In the genomic region with DNA sequence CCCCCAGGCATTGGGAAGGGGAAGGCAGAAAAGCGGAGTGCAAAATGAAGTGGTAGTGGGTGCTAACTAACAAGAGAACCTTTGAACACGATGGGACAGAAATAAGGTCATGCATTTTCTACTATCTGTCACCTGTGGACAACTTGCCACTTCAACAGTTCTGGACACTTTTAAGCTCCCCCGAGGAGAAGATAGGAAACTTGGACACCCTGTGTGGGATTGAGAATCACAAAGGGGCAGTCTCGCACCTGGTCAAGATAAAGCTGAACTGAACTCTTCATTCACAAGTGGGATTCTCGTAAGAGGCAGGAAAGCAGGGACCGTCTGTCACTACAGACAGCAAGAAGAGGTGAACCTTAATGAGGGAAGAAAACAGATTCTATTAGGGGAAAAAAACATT, we compare ENCODE assay signal across 18 cellular contexts. TPM values are rescaled to one million over a fixed set of nuclear protein-coding genes. Genes with fewer than 3 reads are reported as not detected.
DNase-seq lines count a peak whose midpoint lies in the region; ATAC-seq and TF ChIP-seq lines count a peak whose summit lies in the region.
"Had no signal": no experiment of that assay in that cellular context is flagged by ENCODE, and none has a peak within 500 bp of the region (broad histone marks: within the 10 kb centered on the region; RNA-seq: fewer than 3 reads in every experiment).

No MANE protein-coding gene starts in this region.

- H3K27ac Mint-ChIP-seq in activated naive CD8-positive, alpha-beta T cell, result peak overlapping the region; percentile 98

- H3K4me1 Mint-ChIP-seq in activated naive CD8-positive, alpha-beta T cell (ENCODE audit: low read depth), result peaks cover 78% of the 10 kb centered on the region

- intact Hi-C loops in spleen (cut with DNase I; ENCODE audit: low total_unique reads), result no loop called here

- peaks cover 7% of the 10 kb centered on the region for H3K9me3 Mint-ChIP-seq in activated naive CD8-positive, alpha-beta T cell (ENCODE audit: low read depth)

- H3K4me3 Mint-ChIP-seq in activated naive CD8-positive, alpha-beta T cell, result peak overlapping the region; percentile 91

- WGBS in spleen, 5 donors, result 61 to 75% (median 70%) methylated on average over 6 of the region's 6 CpGs

- H3K9me3 ChIP-seq in spleen, result peaks cover 0 to 6% (median 0%) of the 10 kb centered on the region in 8 donors
- H3K9me3 ChIP-seq: mucosa of descending colon, tibial artery had no signal

- peak; percentile 68 for DNase-seq in activated CD8-positive, alpha-beta memory T cell treated with anti-CD3 and anti-CD28 coated beads for 24 hours
- DNase-seq in activated CD8-positive, alpha-beta memory T cell treated with anti-CD3 and anti-CD28 coated beads, Interleukin-2, amount 50 U/mL, for 4 hours, result no peak
- DNase-seq in spleen, result no peak
- DNase-seq in GOT3 (lab: John Stamatoyannopoulos, UW), result no peak
- DNase-seq in left lobe of liver (ENCODE audit: low spot score), result no peak
- DNase-seq: activated CD4-positive, CD25-positive, alpha-beta regulatory T cell; mucosa of descending colon; NCI-H1092 treated with DMSO at 0.1 percent for 48 hours; NCI-H82; stimulated activated CD4-positive, alpha-beta T cell treated with anti-CD3 and anti-CD28 coated beads, Interleukin-4, amount 100 ng/mL, for 24 hours; tibial artery had no signal

- peaks cover 17% of the 10 kb centered on the region for H3K36me3 Mint-ChIP-seq in activated naive CD8-positive, alpha-beta T cell

- no peaks in the 10 kb centered on the region for H3K36me3 ChIP-seq in spleen
- H3K36me3 ChIP-seq: tibial artery had no signal

- no peak for TF ChIP-seq POLR2A in spleen (IDR thresholded peaks at IDR 0.05)

- no peaks in the 10 kb centered on the region for H3K27me3 ChIP-seq in spleen (replicated peaks in 1 of 7)
- H3K27me3 ChIP-seq: tibial artery had no signal

- TF ChIP-seq CTCF in spleen (IDR thresholded peaks at IDR 0.05 in 8 of 11, conservative IDR thresholded peaks at IDR 0.05 in 3 of 11), result no peak

- H3K4me1 ChIP-seq in spleen, result peaks cover 0 to 6% (median 0%) of the 10 kb centered on the region in 6 donors
- H3K4me1 ChIP-seq: tibial artery had no signal

- no peak overlapping the region for H3K4me3 ChIP-seq in spleen
- H3K4me3 ChIP-seq: K562, mucosa of descending colon, tibial artery had no signal

- no peaks in the 10 kb centered on the region for H3K27me3 Mint-ChIP-seq in activated naive CD8-positive, alpha-beta T cell

- ATAC-seq in HG02973 (IDR thresholded peaks at IDR 0.05; ENCODE audit: unreplicated experiment) (peak; percentile 19), left lobe of liver (no peak), GM21619 (IDR thresholded peaks at IDR 0.05; ENCODE audit: unreplicated experiment) (no peak)
- ATAC-seq: K562, mucosa of descending colon had no signal

- H3K27ac ChIP-seq in spleen, result peak overlapping the region in 5 of 8 donors; percentile 10 to 80 (median 34)
- H3K27ac ChIP-seq: 22Rv1, C4-2B, RWPE1, tibial artery had no signal

RNA-seq across cellular contexts. Expression of gene EIF2S3B, which starts 51.6 kb away (rescaled TPM):
- total RNA-seq in spleen (1 to 10 TPM in 3 of 7 donors, under 1 TPM in 4; 0.79 to 1.8 (median 0.95) TPM), left lobe of liver (0.20 TPM)
- under 1 TPM; 0.33 to 0.96 (median 0.39) TPM for polyA plus RNA-seq in spleen

RNA-seq across cellular contexts. Expression of gene MAGOHB, which starts 56.1 kb away (rescaled TPM):
- 10 to 100 TPM; 12.6 to 24.7 (median 19.5) TPM for total RNA-seq in spleen
- polyA plus RNA-seq in spleen, result 10 to 100 TPM; 16.7 to 27.1 (median 22.7) TPM
- 8.4 TPM for total RNA-seq in left lobe of liver
